18 cellular contexts compared by ENCODE assay signal in the genomic region with DNA sequence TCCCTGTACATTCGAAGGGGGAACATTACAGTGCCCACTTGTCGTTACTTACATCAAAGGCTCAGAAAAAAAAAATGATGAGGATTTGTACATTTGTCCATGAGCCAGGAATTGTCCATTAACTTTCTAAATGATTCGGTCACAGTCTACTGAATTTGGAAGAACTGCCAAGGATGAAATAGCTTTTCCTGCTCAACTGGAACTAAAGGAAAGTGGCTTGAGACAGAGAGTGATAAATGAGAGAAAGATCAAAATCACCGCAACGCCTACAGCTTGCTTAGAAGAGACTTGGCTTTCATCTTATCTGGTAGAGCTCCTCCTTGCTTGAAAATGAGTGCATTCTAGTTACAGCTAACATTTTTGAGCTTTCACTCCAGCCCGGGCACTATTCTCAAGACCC. TPM values are rescaled to one million over a fixed set of nuclear protein-coding genes. Genes with fewer than 3 reads are reported as not detected.
"Had no signal": no experiment of that assay in that cellular context is flagged by ENCODE, and none has a peak within 500 bp of the region (broad histone marks: within the 10 kb centered on the region; RNA-seq: fewer than 3 reads in every experiment).

No MANE protein-coding gene starts in this region.

- H3K36me3 Mint-ChIP-seq: brain; naive thymus-derived CD8-positive, alpha-beta T cell; stimulated activated naive B cell treated with anti-CD40 and anti-IgM and Interleukin-4, amounts not matched to agents 10 μg/mL and 1 μg/mL and 100 μg/mL, for 72 hours had no signal

- H3K27me3 Mint-ChIP-seq: activated B cell treated with CpG ODN at 0.5 μM for 24 hours; central memory CD8-positive, alpha-beta T cell had no signal

- ATAC-seq: effector memory CD8-positive, alpha-beta T cell; left colon; mucosa of descending colon; naive thymus-derived CD8-positive, alpha-beta T cell; psoas muscle; stimulated activated naive B cell treated with anti-CD40 and anti-IgM and Interleukin-4, amounts not matched to agents 10 μg/mL and 1 μg/mL and 100 μg/mL, for 72 hours had no signal

- H3K27ac Mint-ChIP-seq: activated B cell treated with CpG ODN at 0.5 μM for 24 hours; activated T-helper 2 cell treated with anti-CD3 and anti-CD28 coated beads, Interferon-gamma antibody, Interleukin-2, Interleukin-4, amounts not matched to agents 10 μg/mL and 5 μg/mL and 100 μg/mL, durations not matched to agents 14 hours and 24 hours and 36 hours; brain; effector memory CD8-positive, alpha-beta T cell; stimulated activated naive B cell treated with anti-CD40 and anti-IgM and Interleukin-4, amounts not matched to agents 10 μg/mL and 1 μg/mL and 100 μg/mL, for 72 hours had no signal

- H3K4me1 Mint-ChIP-seq: activated B cell treated with CpG ODN at 0.5 μM for 24 hours; brain; central memory CD8-positive, alpha-beta T cell; naive thymus-derived CD8-positive, alpha-beta T cell; stimulated activated naive B cell treated with anti-CD40 and anti-IgM and Interleukin-4, amounts not matched to agents 10 μg/mL and 1 μg/mL and 100 μg/mL, for 72 hours had no signal

- H3K27ac ChIP-seq: epithelial cell of prostate, psoas muscle, sigmoid colon had no signal

- H3K4me3 Mint-ChIP-seq: activated B cell treated with CpG ODN at 0.5 μM for 24 hours; brain; central memory CD8-positive, alpha-beta T cell; effector memory CD8-positive, alpha-beta T cell; naive thymus-derived CD8-positive, alpha-beta T cell; stimulated activated naive B cell treated with anti-CD40 and anti-IgM and Interleukin-4, amounts not matched to agents 10 μg/mL and 1 μg/mL and 100 μg/mL, for 72 hours had no signal

- DNase-seq: activated B cell treated with CpG ODN at 0.5 μM for 24 hours; activated naive CD4-positive, alpha-beta T cell treated with anti-CD3 and anti-CD28 coated beads, Interleukin-2, amount 50 U/mL, for 16 hours; effector memory CD8-positive, alpha-beta T cell; left colon; mucosa of descending colon; naive thymus-derived CD8-positive, alpha-beta T cell; nucleus accumbens; psoas muscle; sigmoid colon; stimulated activated CD4-positive, alpha-beta T cell treated with anti-CD3 and anti-CD28 coated beads, Interleukin-2, amount 100 ng/mL, for 24 hours; stimulated activated naive B cell treated with anti-CD40 and anti-IgM and Interleukin-4, amounts not matched to agents 10 μg/mL and 1 μg/mL and 100 μg/mL, for 72 hours; trophoblast cell had no signal

- H3K9me3 Mint-ChIP-seq: activated B cell treated with CpG ODN at 0.5 μM for 24 hours; activated T-helper 2 cell treated with anti-CD3 and anti-CD28 coated beads, Interferon-gamma antibody, Interleukin-2, Interleukin-4, amounts not matched to agents 10 μg/mL and 5 μg/mL and 100 μg/mL, durations not matched to agents 14 hours and 24 hours and 36 hours; central memory CD8-positive, alpha-beta T cell; effector memory CD8-positive, alpha-beta T cell; naive thymus-derived CD8-positive, alpha-beta T cell had no signal

RNA-seq across cellular contexts. Expression of gene ADGRG2, which starts 55.4 kb away (rescaled TPM):
- total RNA-seq: activated B cell treated with CpG ODN at 0.5 μM for 24 hours; activated T-helper 2 cell treated with anti-CD3 and anti-CD28 coated beads, Interferon-gamma antibody, Interleukin-2, Interleukin-4, amounts not matched to agents 10 μg/mL and 5 μg/mL and 100 μg/mL, durations not matched to agents 14 hours and 24 hours and 36 hours; glomerular endothelial cell; lung microvascular endothelial cell; naive thymus-derived CD8-positive, alpha-beta T cell had no signal
